1 cellular context compared by ENCODE assay signal in the genomic region with DNA sequence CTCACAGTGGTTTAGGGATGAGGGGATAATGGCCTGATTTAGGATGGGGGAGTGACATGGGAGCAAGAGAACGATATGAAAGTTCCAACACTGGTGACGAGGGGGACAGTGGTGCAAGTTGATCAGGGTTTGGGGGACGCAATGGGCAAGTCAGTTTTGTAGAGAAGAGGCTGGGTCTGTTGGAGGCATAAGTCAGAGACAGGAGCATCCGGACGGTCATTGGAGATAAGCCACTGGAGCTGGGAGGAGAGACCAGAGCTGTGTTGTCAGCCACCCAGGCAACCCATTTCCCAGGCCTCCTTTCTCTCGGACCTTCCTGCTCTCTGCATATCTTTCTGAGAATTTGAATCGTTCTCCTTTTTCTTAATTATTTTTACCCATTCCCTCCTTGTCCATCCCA.
TF ChIP-seq lines count a peak whose summit lies in the region.

No MANE protein-coding gene starts in this region.

TF ChIP-seq in K562, 482 proteins besides CTCF, POLR2A, EP300 and RAD21 (continued from another document and continues in another):
- TF ChIP-seq, protein P1, sequence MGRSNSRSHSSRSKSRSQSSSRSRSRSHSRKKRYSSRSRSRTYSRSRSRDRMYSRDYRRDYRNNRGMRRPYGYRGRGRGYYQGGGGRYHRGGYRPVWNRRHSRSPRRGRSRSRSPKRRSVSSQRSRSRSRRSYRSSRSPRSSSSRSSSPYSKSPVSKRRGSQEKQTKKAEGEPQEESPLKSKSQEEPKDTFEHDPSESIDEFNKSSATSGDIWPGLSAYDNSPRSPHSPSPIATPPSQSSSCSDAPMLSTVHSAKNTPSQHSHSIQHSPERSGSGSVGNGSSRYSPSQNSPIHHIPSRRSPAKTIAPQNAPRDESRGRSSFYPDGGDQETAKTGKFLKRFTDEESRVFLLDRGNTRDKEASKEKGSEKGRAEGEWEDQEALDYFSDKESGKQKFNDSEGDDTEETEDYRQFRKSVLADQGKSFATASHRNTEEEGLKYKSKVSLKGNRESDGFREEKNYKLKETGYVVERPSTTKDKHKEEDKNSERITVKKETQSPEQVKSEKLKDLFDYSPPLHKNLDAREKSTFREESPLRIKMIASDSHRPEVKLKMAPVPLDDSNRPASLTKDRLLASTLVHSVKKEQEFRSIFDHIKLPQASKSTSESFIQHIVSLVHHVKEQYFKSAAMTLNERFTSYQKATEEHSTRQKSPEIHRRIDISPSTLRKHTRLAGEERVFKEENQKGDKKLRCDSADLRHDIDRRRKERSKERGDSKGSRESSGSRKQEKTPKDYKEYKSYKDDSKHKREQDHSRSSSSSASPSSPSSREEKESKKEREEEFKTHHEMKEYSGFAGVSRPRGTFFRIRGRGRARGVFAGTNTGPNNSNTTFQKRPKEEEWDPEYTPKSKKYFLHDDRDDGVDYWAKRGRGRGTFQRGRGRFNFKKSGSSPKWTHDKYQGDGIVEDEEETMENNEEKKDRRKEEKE (IDR thresholded peaks at IDR 0.05; ENCODE audit: borderline replicate concordance in 1 of 2, control insufficient read depth in 1 of 2, low read depth in 2 of 2, low read length in 1 of 2) = no peak
- TF ChIP-seq NR3C1 (CRISPR knock-in tag; IDR thresholded peaks at IDR 0.05) = no peak
- peak; percentile 75 for TF ChIP-seq EHMT2 (IDR thresholded peaks at IDR 0.05)
- TF ChIP-seq, protein P2, sequence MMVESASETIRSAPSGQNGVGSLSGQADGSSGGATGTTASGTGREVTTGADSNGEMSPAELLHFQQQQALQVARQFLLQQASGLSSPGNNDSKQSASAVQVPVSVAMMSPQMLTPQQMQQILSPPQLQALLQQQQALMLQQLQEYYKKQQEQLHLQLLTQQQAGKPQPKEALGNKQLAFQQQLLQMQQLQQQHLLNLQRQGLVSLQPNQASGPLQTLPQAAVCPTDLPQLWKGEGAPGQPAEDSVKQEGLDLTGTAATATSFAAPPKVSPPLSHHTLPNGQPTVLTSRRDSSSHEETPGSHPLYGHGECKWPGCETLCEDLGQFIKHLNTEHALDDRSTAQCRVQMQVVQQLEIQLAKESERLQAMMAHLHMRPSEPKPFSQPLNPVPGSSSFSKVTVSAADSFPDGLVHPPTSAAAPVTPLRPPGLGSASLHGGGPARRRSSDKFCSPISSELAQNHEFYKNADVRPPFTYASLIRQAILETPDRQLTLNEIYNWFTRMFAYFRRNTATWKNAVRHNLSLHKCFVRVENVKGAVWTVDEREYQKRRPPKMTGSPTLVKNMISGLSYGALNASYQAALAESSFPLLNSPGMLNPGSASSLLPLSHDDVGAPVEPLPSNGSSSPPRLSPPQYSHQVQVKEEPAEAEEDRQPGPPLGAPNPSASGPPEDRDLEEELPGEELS (CRISPR knock-in tag; IDR thresholded peaks at IDR 0.05; ENCODE audit: borderline replicate concordance) = no peak
- no peak for TF ChIP-seq FOXK2 (conservative IDR thresholded peaks at IDR 0.05 in 1 of 2, IDR thresholded peaks at IDR 0.05 in 1 of 2; ENCODE audit: low read depth in 2 of 2)
- TF ChIP-seq, protein P3, sequence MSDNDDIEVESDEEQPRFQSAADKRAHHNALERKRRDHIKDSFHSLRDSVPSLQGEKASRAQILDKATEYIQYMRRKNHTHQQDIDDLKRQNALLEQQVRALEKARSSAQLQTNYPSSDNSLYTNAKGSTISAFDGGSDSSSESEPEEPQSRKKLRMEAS (CRISPR knock-in tag; IDR thresholded peaks at IDR 0.05) = 0 out of 2 replicates have a peak, but pooled peaks have one; percentile 1
- no peak for TF ChIP-seq PPARD (CRISPR knock-in tag; IDR thresholded peaks at IDR 0.05)
- no peak for TF ChIP-seq ZNF79 (CRISPR knock-in tag; IDR thresholded peaks at IDR 0.05; ENCODE audit: low read depth)
- no peak for TF ChIP-seq RBM25 (IDR thresholded peaks at IDR 0.05; ENCODE audit: low read depth, low read length, severe bottlenecking)
- TF ChIP-seq, protein P4, sequence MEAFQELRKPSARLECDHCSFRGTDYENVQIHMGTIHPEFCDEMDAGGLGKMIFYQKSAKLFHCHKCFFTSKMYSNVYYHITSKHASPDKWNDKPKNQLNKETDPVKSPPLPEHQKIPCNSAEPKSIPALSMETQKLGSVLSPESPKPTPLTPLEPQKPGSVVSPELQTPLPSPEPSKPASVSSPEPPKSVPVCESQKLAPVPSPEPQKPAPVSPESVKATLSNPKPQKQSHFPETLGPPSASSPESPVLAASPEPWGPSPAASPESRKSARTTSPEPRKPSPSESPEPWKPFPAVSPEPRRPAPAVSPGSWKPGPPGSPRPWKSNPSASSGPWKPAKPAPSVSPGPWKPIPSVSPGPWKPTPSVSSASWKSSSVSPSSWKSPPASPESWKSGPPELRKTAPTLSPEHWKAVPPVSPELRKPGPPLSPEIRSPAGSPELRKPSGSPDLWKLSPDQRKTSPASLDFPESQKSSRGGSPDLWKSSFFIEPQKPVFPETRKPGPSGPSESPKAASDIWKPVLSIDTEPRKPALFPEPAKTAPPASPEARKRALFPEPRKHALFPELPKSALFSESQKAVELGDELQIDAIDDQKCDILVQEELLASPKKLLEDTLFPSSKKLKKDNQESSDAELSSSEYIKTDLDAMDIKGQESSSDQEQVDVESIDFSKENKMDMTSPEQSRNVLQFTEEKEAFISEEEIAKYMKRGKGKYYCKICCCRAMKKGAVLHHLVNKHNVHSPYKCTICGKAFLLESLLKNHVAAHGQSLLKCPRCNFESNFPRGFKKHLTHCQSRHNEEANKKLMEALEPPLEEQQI (IDR thresholded peaks at IDR 0.05) = no peak
- no peak for TF ChIP-seq ZNF431 (CRISPR knock-in tag; IDR thresholded peaks at IDR 0.05)
- TF ChIP-seq, protein P5, sequence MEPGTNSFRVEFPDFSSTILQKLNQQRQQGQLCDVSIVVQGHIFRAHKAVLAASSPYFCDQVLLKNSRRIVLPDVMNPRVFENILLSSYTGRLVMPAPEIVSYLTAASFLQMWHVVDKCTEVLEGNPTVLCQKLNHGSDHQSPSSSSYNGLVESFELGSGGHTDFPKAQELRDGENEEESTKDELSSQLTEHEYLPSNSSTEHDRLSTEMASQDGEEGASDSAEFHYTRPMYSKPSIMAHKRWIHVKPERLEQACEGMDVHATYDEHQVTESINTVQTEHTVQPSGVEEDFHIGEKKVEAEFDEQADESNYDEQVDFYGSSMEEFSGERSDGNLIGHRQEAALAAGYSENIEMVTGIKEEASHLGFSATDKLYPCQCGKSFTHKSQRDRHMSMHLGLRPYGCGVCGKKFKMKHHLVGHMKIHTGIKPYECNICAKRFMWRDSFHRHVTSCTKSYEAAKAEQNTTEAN (CRISPR knock-in tag; IDR thresholded peaks at IDR 0.05) = no peak
- TF ChIP-seq, protein P6, sequence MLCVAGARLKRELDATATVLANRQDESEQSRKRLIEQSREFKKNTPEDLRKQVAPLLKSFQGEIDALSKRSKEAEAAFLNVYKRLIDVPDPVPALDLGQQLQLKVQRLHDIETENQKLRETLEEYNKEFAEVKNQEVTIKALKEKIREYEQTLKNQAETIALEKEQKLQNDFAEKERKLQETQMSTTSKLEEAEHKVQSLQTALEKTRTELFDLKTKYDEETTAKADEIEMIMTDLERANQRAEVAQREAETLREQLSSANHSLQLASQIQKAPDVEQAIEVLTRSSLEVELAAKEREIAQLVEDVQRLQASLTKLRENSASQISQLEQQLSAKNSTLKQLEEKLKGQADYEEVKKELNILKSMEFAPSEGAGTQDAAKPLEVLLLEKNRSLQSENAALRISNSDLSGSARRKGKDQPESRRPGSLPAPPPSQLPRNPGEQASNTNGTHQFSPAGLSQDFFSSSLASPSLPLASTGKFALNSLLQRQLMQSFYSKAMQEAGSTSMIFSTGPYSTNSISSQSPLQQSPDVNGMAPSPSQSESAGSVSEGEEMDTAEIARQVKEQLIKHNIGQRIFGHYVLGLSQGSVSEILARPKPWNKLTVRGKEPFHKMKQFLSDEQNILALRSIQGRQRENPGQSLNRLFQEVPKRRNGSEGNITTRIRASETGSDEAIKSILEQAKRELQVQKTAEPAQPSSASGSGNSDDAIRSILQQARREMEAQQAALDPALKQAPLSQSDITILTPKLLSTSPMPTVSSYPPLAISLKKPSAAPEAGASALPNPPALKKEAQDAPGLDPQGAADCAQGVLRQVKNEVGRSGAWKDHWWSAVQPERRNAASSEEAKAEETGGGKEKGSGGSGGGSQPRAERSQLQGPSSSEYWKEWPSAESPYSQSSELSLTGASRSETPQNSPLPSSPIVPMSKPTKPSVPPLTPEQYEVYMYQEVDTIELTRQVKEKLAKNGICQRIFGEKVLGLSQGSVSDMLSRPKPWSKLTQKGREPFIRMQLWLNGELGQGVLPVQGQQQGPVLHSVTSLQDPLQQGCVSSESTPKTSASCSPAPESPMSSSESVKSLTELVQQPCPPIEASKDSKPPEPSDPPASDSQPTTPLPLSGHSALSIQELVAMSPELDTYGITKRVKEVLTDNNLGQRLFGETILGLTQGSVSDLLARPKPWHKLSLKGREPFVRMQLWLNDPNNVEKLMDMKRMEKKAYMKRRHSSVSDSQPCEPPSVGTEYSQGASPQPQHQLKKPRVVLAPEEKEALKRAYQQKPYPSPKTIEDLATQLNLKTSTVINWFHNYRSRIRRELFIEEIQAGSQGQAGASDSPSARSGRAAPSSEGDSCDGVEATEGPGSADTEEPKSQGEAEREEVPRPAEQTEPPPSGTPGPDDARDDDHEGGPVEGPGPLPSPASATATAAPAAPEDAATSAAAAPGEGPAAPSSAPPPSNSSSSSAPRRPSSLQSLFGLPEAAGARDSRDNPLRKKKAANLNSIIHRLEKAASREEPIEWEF (CRISPR knock-in tag; IDR thresholded peaks at IDR 0.05) = no peak
- TF ChIP-seq MAZ (CRISPR knock-in tag; conservative IDR thresholded peaks at IDR 0.05 in 1 of 2, IDR thresholded peaks at IDR 0.05 in 1 of 2) = no peak
- TF ChIP-seq NCOA2 (IDR thresholded peaks at IDR 0.05; ENCODE audit: partially characterized antibody in 2 of 2) = no peak
- TF ChIP-seq TRIM24 (IDR thresholded peaks at IDR 0.05) = no peak
- TF ChIP-seq ZNF143 (CRISPR knock-in tag; IDR thresholded peaks at IDR 0.05) = 0 out of 2 replicates have a peak, but pooled peaks have one; percentile 4
- no peak for TF ChIP-seq NELFE (IDR thresholded peaks at IDR 0.05; ENCODE audit: insufficient read depth, insufficient read length)
- TF ChIP-seq, protein P7, sequence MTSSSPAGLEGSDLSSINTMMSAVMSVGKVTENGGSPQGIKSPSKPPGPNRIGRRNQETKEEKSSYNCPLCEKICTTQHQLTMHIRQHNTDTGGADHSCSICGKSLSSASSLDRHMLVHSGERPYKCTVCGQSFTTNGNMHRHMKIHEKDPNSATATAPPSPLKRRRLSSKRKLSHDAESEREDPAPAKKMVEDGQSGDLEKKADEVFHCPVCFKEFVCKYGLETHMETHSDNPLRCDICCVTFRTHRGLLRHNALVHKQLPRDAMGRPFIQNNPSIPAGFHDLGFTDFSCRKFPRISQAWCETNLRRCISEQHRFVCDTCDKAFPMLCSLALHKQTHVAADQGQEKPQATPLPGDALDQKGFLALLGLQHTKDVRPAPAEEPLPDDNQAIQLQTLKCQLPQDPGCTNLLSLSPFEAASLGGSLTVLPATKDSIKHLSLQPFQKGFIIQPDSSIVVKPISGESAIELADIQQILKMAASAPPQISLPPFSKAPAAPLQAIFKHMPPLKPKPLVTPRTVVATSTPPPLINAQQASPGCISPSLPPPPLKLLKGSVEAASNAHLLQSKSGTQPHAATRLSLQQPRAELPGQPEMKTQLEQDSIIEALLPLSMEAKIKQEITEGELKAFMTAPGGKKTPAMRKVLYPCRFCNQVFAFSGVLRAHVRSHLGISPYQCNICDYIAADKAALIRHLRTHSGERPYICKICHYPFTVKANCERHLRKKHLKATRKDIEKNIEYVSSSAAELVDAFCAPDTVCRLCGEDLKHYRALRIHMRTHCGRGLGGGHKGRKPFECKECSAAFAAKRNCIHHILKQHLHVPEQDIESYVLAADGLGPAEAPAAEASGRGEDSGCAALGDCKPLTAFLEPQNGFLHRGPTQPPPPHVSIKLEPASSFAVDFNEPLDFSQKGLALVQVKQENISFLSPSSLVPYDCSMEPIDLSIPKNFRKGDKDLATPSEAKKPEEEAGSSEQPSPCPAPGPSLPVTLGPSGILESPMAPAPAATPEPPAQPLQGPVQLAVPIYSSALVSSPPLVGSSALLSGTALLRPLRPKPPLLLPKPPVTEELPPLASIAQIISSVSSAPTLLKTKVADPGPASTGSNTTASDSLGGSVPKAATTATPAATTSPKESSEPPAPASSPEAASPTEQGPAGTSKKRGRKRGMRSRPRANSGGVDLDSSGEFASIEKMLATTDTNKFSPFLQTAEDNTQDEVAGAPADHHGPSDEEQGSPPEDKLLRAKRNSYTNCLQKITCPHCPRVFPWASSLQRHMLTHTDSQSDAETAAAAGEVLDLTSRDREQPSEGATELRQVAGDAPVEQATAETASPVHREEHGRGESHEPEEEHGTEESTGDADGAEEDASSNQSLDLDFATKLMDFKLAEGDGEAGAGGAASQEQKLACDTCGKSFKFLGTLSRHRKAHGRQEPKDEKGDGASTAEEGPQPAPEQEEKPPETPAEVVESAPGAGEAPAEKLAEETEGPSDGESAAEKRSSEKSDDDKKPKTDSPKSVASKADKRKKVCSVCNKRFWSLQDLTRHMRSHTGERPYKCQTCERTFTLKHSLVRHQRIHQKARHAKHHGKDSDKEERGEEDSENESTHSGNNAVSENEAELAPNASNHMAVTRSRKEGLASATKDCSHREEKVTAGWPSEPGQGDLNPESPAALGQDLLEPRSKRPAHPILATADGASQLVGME (CRISPR knock-in tag; IDR thresholded peaks at IDR 0.05) = no peak
- no peak for TF ChIP-seq ETV6 (IDR thresholded peaks at IDR 0.05; ENCODE audit: borderline replicate concordance in 1 of 2, low read depth in 2 of 2, low read length in 1 of 2)
- TF ChIP-seq ETV6 (CRISPR knock-in tag; IDR thresholded peaks at IDR 0.05; ENCODE audit: borderline replicate concordance) = no peak
- TF ChIP-seq CBFA2T3 (IDR thresholded peaks at IDR 0.05) = peak; percentile 35
- TF ChIP-seq ATF7 (IDR thresholded peaks at IDR 0.05) = no peak
- TF ChIP-seq CSDE1 (IDR thresholded peaks at IDR 0.05) = no peak
- no peak for TF ChIP-seq MCM3 (IDR thresholded peaks at IDR 0.05)
- TF ChIP-seq CAMTA2 (CRISPR knock-in tag; conservative IDR thresholded peaks at IDR 0.05) = no peak
- no peak for TF ChIP-seq ZSCAN32 (CRISPR knock-in tag; IDR thresholded peaks at IDR 0.05)
- TF ChIP-seq RAD51 (IDR thresholded peaks at IDR 0.05; ENCODE audit: borderline replicate concordance, low read depth) = no peak
- TF ChIP-seq CBX2 (IDR thresholded peaks at IDR 0.05; ENCODE audit: insufficient read depth, low read length, poor library complexity, severe bottlenecking) = no peak
- TF ChIP-seq SP2 (IDR thresholded peaks at IDR 0.05; ENCODE audit: extremely low read depth, low read depth, low read length, poor library complexity, severe bottlenecking) = no peak
- TF ChIP-seq TBL1XR1 (IDR thresholded peaks at IDR 0.05; ENCODE audit: low read length in 2 of 2) = no peak
- no peak for TF ChIP-seq YY1 (IDR thresholded peaks at IDR 0.05; ENCODE audit: borderline replicate concordance in 1 of 3, control insufficient read depth in 1 of 3, extremely low read depth in 1 of 3, insufficient read depth in 3 of 3, insufficient read length in 1 of 3, insufficient replicate concordance in 2 of 3, low read depth in 1 of 3, low read length in 2 of 3)
